18 cellular contexts compared by ENCODE assay signal in genomic region chr15:58267026-58267425, GRCh38.
"Had no signal": no experiment of that assay in that cellular context is flagged by ENCODE, and none has a peak within 500 bp of the region (broad histone marks: within the 10 kb centered on the region; RNA-seq: fewer than 3 reads in every experiment).

No MANE protein-coding gene starts in this region.

- H3K4me3 ChIP-seq: dorsolateral prefrontal cortex, hepatocyte, pancreas, tibial artery, upper lobe of right lung, vagina had no signal

- ATAC-seq: natural killer cell; pancreas; right cardiac atrium; stimulated activated naive CD8-positive, alpha-beta T cell treated with anti-CD3 and anti-CD28 coated beads, Interleukin-15, Interleukin-2, amounts not matched to agents 100 U/mL and 50 U/mL, for 24 hours; upper lobe of right lung had no signal

- H2AFZ ChIP-seq: hepatocyte had no signal

- DNase-seq: cortex of kidney; dorsolateral prefrontal cortex; effector CD8-positive, alpha-beta T cell; foreskin melanocyte; natural killer cell; nucleus accumbens; pancreas; right cardiac atrium; small intestine; stimulated activated CD4-positive, alpha-beta T cell treated with anti-CD3 and anti-CD28 coated beads, Interleukin-12 subunit alpha, Interleukin-12 subunit beta, amount 100 ng/mL, for 4 hours; stimulated activated naive CD8-positive, alpha-beta T cell treated with anti-CD3 and anti-CD28 coated beads, Interleukin-15, Interleukin-2, amounts not matched to agents 100 U/mL and 50 U/mL, for 24 hours; tibial artery; upper lobe of right lung had no signal

- H3K27ac ChIP-seq: dorsolateral prefrontal cortex, hepatocyte, pancreas, tibial artery, upper lobe of right lung, vagina had no signal

- H3K27me3 Mint-ChIP-seq: progenitor cell of endocrine pancreas had no signal

- H3K4me3 Mint-ChIP-seq: mesothelial cell of epicardium, natural killer cell, neural crest cell had no signal

- H3K9me3 Mint-ChIP-seq: neural crest cell had no signal

- H3K27me3 ChIP-seq: dorsolateral prefrontal cortex, hepatocyte, pancreas, upper lobe of right lung, vagina had no signal

- H3K4me1 ChIP-seq: pancreas, tibial artery, vagina had no signal

- H3K79me2 ChIP-seq: hepatocyte had no signal

- H3K27ac Mint-ChIP-seq: mesothelial cell of epicardium, natural killer cell, progenitor cell of endocrine pancreas had no signal

- H3K4me2 ChIP-seq: hepatocyte had no signal

- H3K9me3 ChIP-seq: pancreas, tibial artery, upper lobe of right lung, vagina had no signal

- H3K36me3 ChIP-seq: pancreas, tibial artery, upper lobe of right lung, vagina had no signal
